Comparison of ENCODE assay signal across 30 cellular contexts in genomic region chr6:168432196-168432595, GRCh38. TPM values are rescaled to one million over a fixed set of nuclear protein-coding genes. Genes with fewer than 3 reads are reported as not detected.
DNase-seq lines count a peak whose midpoint lies in the region; ATAC-seq, FAIRE-seq and TF ChIP-seq lines count a peak whose summit lies in the region.
"Had no signal": no experiment of that assay in that cellular context is flagged by ENCODE, and none has a peak within 500 bp of the region (broad histone marks: within the 10 kb centered on the region; RNA-seq: fewer than 3 reads in every experiment).

No MANE protein-coding gene starts in this region.

- no peak for TF ChIP-seq POLR2A in H1 (IDR thresholded peaks at IDR 0.05; ENCODE audit: control extremely low read depth in 1 of 2, low read depth in 2 of 2, low read length in 2 of 2)

- no peak overlapping the region for H4K5ac ChIP-seq in H1 (ENCODE audit: insufficient read length, low read depth, low read length)

- no peaks in the 10 kb centered on the region for H3K4me1 Mint-ChIP-seq in activated T-cell treated with anti-CD3 and anti-CD28 coated beads, Interleukin-2, amount 50 U/mL, for 72 hours (ENCODE audit: low read depth)
- no peaks in the 10 kb centered on the region for H3K4me1 Mint-ChIP-seq in HFFc6 (ENCODE audit: low read depth)
- H3K4me1 Mint-ChIP-seq: CD14-positive monocyte; CD4-positive, alpha-beta memory T cell; CD4-positive, CD25-positive, alpha-beta regulatory T cell; CD8-positive, alpha-beta memory T cell had no signal

- no peak overlapping the region for H3K23ac ChIP-seq in H1 (ENCODE audit: insufficient read length)
- no peak overlapping the region for H3K23ac ChIP-seq in neuronal stem cell (ENCODE audit: low read depth, low read length, poor library complexity)

- 93% methylated on average over 9 of the region's 9 CpGs; no CpG with 5 or more reads in 1 of the 2 experiments for WGBS in H1 (ENCODE audit: extremely low coverage in 1 of 2, insufficient coverage in 1 of 2, insufficient read length in 1 of 2, insufficient replicate concordance in 2 of 2, low coverage in 1 of 2, low lambda C conversion rate in 2 of 2, missing lambda C conversion rate in 1 of 2), 2 experiments
- no CpG with 5 or more reads among the region's 9 CpGs for WGBS in neuronal stem cell (ENCODE audit: extremely low coverage in 2 of 2, insufficient read length in 2 of 2, insufficient replicate concordance in 1 of 2), 2 donors

- H3K14ac ChIP-seq in H1 (ENCODE audit: insufficient read length) (no peak overlapping the region), neuronal stem cell (ENCODE audit: low read length) (no peak overlapping the region)

- ATAC-seq in activated T-cell treated with anti-CD3 and anti-CD28 coated beads, Interleukin-2, amount 50 U/mL, for 72 hours (replicated peaks in 1 of 2), result no peak
- ATAC-seq: A549, GM12878 had no signal

- CTCF ChIA-PET in H1 (lab: Charles Lee; ENCODE audit: partially characterized antibody), result interaction anchor here (0.8 to 2.2 kb wide), 2 partner anchors 15 to 484 kb away, joined by 3 to 10 read pairs; no protein-coding TSS in a partner anchor

- H2BK15ac ChIP-seq in H1 (ENCODE audit: low read length) (no peak overlapping the region), neuronal stem cell (ENCODE audit: low read length) (no peak overlapping the region)

- peaks cover 6% of the 10 kb centered on the region for H3K27me3 Mint-ChIP-seq in activated T-cell treated with anti-CD3 and anti-CD28 coated beads, Interleukin-2, amount 50 U/mL, for 72 hours (ENCODE audit: low read depth)
- H3K27me3 Mint-ChIP-seq in HFFc6 (ENCODE audit: insufficient read depth), result peaks cover 4% of the 10 kb centered on the region; the same call in 1 of the 2 replicates
- H3K27me3 Mint-ChIP-seq: CD4-positive, CD25-positive, alpha-beta regulatory T cell had no signal

- no peak overlapping the region for H2BK20ac ChIP-seq in H1 (ENCODE audit: low read length)

- H3K4me1 ChIP-seq in H1 (replicated peaks in 1 of 4; ENCODE audit: control insufficient read depth in 3 of 4, insufficient read depth in 4 of 4, low read length in 3 of 4), result peaks cover 0 to 12% (median 5%) of the 10 kb centered on the region in 4 experiments; a peak in 5 of 7 replicates
- H3K4me1 ChIP-seq in neuronal stem cell (ENCODE audit: control insufficient read depth in 2 of 2, insufficient read depth in 1 of 2, low read depth in 1 of 2, low read length in 2 of 2), result no peaks in the 10 kb centered on the region
- H3K4me1 ChIP-seq: A549, BE2C had no signal

- no peak for TF ChIP-seq RAD21 in H1 (IDR thresholded peaks at IDR 0.05 in 1 of 2, conservative IDR thresholded peaks at IDR 0.05 in 1 of 2; ENCODE audit: low read depth in 2 of 2, low read length in 2 of 2)

- H3K36me3 Mint-ChIP-seq in activated T-cell treated with anti-CD3 and anti-CD28 coated beads, Interleukin-2, amount 50 U/mL, for 72 hours (ENCODE audit: insufficient read depth in 2 of 2), result no peaks in the 10 kb centered on the region
- peaks cover 2% of the 10 kb centered on the region for H3K36me3 Mint-ChIP-seq in HFFc6 (ENCODE audit: low read depth)
- H3K36me3 Mint-ChIP-seq: CD14-positive monocyte; CD4-positive, alpha-beta memory T cell; CD4-positive, CD25-positive, alpha-beta regulatory T cell; CD8-positive, alpha-beta memory T cell had no signal

- no peak for TF ChIP-seq EP300 in H1 (IDR thresholded peaks at IDR 0.05; ENCODE audit: borderline replicate concordance in 1 of 2, low read depth in 2 of 2, low read length in 2 of 2)

- H2AK5ac ChIP-seq in H1 (ENCODE audit: low read depth, low read length) (no peak overlapping the region), neuronal stem cell (ENCODE audit: low read depth, low read length) (no peak overlapping the region)

- POLR2A ChIA-PET in H1 (lab: Charles Lee; ENCODE audit: partially characterized antibody), result interaction anchor here (0.5 kb wide), 1 partner anchor 216 kb away, joined by 3 read pairs; no protein-coding TSS in a partner anchor

- H4K8ac ChIP-seq in H1 (ENCODE audit: extremely low read depth, insufficient read depth, low read length), result no peak overlapping the region; the same call in 1 of the 2 replicates
- no peak overlapping the region for H4K8ac ChIP-seq in neuronal stem cell (ENCODE audit: low read depth, low read length)

- H3K4me3 Mint-ChIP-seq in activated T-cell treated with anti-CD3 and anti-CD28 coated beads, Interleukin-2, amount 50 U/mL, for 72 hours, result no peak overlapping the region
- H3K4me3 Mint-ChIP-seq in HFFc6, result no peak overlapping the region
- H3K4me3 Mint-ChIP-seq: CD14-positive monocyte; CD4-positive, alpha-beta memory T cell; CD4-positive, CD25-positive, alpha-beta regulatory T cell; CD8-positive, alpha-beta memory T cell had no signal

- H3K79me1 ChIP-seq in H1 (ENCODE audit: low read depth, low read length) (no peaks in the 10 kb centered on the region), neuronal stem cell (ENCODE audit: low read depth, low read length) (no peaks in the 10 kb centered on the region)

- H3K36me3 ChIP-seq in H7 (replicated peaks; ENCODE audit: control insufficient read depth, insufficient read depth, low read length), result no peaks in the 10 kb centered on the region
- H3K36me3 ChIP-seq in H1 (ENCODE audit: control insufficient read depth in 2 of 4, insufficient read depth in 4 of 4, low read length in 3 of 4), result no peaks in the 10 kb centered on the region
- H3K36me3 ChIP-seq in neuronal stem cell (replicated peaks in 1 of 2; ENCODE audit: control insufficient read depth in 2 of 2, insufficient read depth in 2 of 2, low read length in 2 of 2), result no peaks in the 10 kb centered on the region
- H3K36me3 ChIP-seq: BE2C, BLaER1 had no signal

- no peaks in the 10 kb centered on the region for H3K79me2 ChIP-seq in H1 (ENCODE audit: control insufficient read depth in 1 of 2, insufficient read depth in 2 of 2, low read length in 2 of 2)

- no peak for FAIRE-seq in H1 (lab: Jason Lieb, UNC)
- FAIRE-seq: A549, GM12878, GM12892, GM18507 had no signal

- H3K4me2 ChIP-seq in H1 (ENCODE audit: insufficient read depth in 1 of 2, low read depth in 2 of 2, low read length in 2 of 2) (no peak overlapping the region), neuronal stem cell (ENCODE audit: insufficient read depth, low read length, poor library complexity, severe bottlenecking) (no peak overlapping the region)
- H3K4me2 ChIP-seq: A549, BLaER1 had no signal

- H2BK120ac ChIP-seq in H1 (replicated peaks; ENCODE audit: low read depth, low read length) (no peak overlapping the region), neuronal stem cell (ENCODE audit: low read depth, low read length) (no peak overlapping the region)

- H2AFZ ChIP-seq in H1 (ENCODE audit: low read length) (peak overlapping the region; percentile 51; the same call in 1 of the 2 replicates), neuronal stem cell (ENCODE audit: low read length) (no peak overlapping the region)

- TF ChIP-seq CTCF in H1 (IDR thresholded peaks at IDR 0.05; ENCODE audit: control extremely low read depth in 1 of 3, insufficient read depth in 1 of 3, low read depth in 1 of 3, low read length in 3 of 3) (no peak), HFFc6 (IDR thresholded peaks at IDR 0.05) (no peak)

- no peak overlapping the region for H3K27ac Mint-ChIP-seq in activated T-cell treated with anti-CD3 and anti-CD28 coated beads, Interleukin-2, amount 50 U/mL, for 72 hours
- H3K27ac Mint-ChIP-seq in HFFc6, result no peak overlapping the region
- H3K27ac Mint-ChIP-seq: CD14-positive monocyte; CD4-positive, alpha-beta memory T cell; CD4-positive, CD25-positive, alpha-beta regulatory T cell had no signal

- H3K27me3 ChIP-seq in H7 (ENCODE audit: control insufficient read depth, insufficient read depth, low read length) (no peaks in the 10 kb centered on the region), H1 (replicated peaks in 1 of 4; ENCODE audit: control insufficient read depth in 3 of 4, extremely low read depth in 1 of 4, insufficient read depth in 3 of 4, low read length in 3 of 4) (no peaks in the 10 kb centered on the region; a peak in 2 of 7 replicates), neuronal stem cell (ENCODE audit: control insufficient read depth in 3 of 3, insufficient read depth in 3 of 3, low read depth in 1 of 3, low read length in 3 of 3) (peaks cover 0 to 12% (median 0%) of the 10 kb centered on the region in 3 experiments)
- H3K27me3 ChIP-seq: BLaER1 had no signal

- H3K27ac ChIP-seq in H1 (ENCODE audit: low read depth, low read length), result no peak overlapping the region
- no peak overlapping the region for H3K27ac ChIP-seq in neuronal stem cell (replicated peaks; ENCODE audit: low read length)
- H3K27ac ChIP-seq: 22Rv1, A549, BLaER1 had no signal

- H4K20me1 ChIP-seq in H1 (replicated peaks in 1 of 2; ENCODE audit: control insufficient read depth in 1 of 2, insufficient read depth in 2 of 2, low read length in 2 of 2), result peaks cover 0 to 1% of the 10 kb centered on the region in 2 experiments
- H4K20me1 ChIP-seq: BLaER1 had no signal

- DNase-seq in activated CD8-positive, alpha-beta memory T cell treated with anti-CD3 and anti-CD28 coated beads for 24 hours, result peak; percentile 24
- no peak for DNase-seq in activated CD8-positive, alpha-beta memory T cell treated with anti-CD3 and anti-CD28 coated beads, Interleukin-2, amount 50 U/mL, for 4 hours
- DNase-seq in H7 (peak; percentile 33), H1 (ENCODE audit: low read depth in 1 of 2, low spot score in 2 of 2) (no peak), neuronal stem cell (ENCODE audit: low spot score) (no peak), HFFc6 (no peak), AML-193 (lab: John Stamatoyannopoulos, UW) (no peak)
- no peak for DNase-seq in activated T-cell treated with anti-CD3 and anti-CD28 coated beads, Interleukin-2, amount 50 U/mL, for 72 hours
- DNase-seq: BE2C; C1 segment of cervical spinal cord; CD4-positive, alpha-beta memory T cell; CD4-positive, CD25-positive, alpha-beta regulatory T cell; CD8-positive, alpha-beta memory T cell; COR-L47; DMS 273 treated with DMSO at 0.1 percent for 48 hours; DMS153; DMS53; DMS79; DND-41; EL; GDM1 had no signal

- H3K18ac ChIP-seq in H1 (ENCODE audit: extremely low read depth, low read length), result no peak overlapping the region
- H3K18ac ChIP-seq in neuronal stem cell (ENCODE audit: low read length), result peak overlapping the region; percentile 11

- H3K4ac ChIP-seq in H1 (replicated peaks; ENCODE audit: insufficient read length, low read depth, low read length) (no peak overlapping the region), neuronal stem cell (ENCODE audit: low read length) (no peak overlapping the region)

- no peaks in the 10 kb centered on the region for H3K9me3 ChIP-seq in H1 (ENCODE audit: insufficient read depth in 2 of 2, low read depth in 1 of 2, low read length in 1 of 2)
- H3K9me3 ChIP-seq in neuronal stem cell (replicated peaks in 1 of 2; ENCODE audit: control insufficient read depth in 2 of 2, insufficient read depth in 1 of 2, low read depth in 1 of 2, low read length in 2 of 2), result no peaks in the 10 kb centered on the region
- H3K9me3 ChIP-seq: A549, BE2C, BLaER1 had no signal

- no peak overlapping the region for H3K56ac ChIP-seq in H1 (replicated peaks; ENCODE audit: insufficient read length, low read depth, low read length)

- no peak overlapping the region for H3K9ac ChIP-seq in H1 (replicated peaks in 1 of 4; ENCODE audit: extremely low read depth in 1 of 4, low read depth in 3 of 4, low read length in 3 of 4)
- H3K9ac ChIP-seq in neuronal stem cell (ENCODE audit: low read depth, low read length, poor library complexity), result no peak overlapping the region
- H3K9ac ChIP-seq: BLaER1 had no signal

- H2BK5ac ChIP-seq in H1 (ENCODE audit: low read depth, low read length) (no peak overlapping the region), neuronal stem cell (ENCODE audit: low read length) (no peak overlapping the region)

- H3K9me3 Mint-ChIP-seq in activated T-cell treated with anti-CD3 and anti-CD28 coated beads, Interleukin-2, amount 50 U/mL, for 72 hours, result no peaks in the 10 kb centered on the region
- H3K9me3 Mint-ChIP-seq in HFFc6, result peaks cover 46% of the 10 kb centered on the region
- H3K9me3 Mint-ChIP-seq: CD4-positive, alpha-beta memory T cell; CD4-positive, CD25-positive, alpha-beta regulatory T cell; CD8-positive, alpha-beta memory T cell had no signal

- H3K23me2 ChIP-seq in H1 (ENCODE audit: low read depth, low read length), result no peaks in the 10 kb centered on the region

- H3K4me3 ChIP-seq in H7 (ENCODE audit: insufficient read depth, low read depth, low read length), result no peak overlapping the region
- H3K4me3 ChIP-seq in H1 (ENCODE audit: extremely low read depth in 1 of 4, insufficient read depth in 2 of 4, low read depth in 3 of 4, low read length in 4 of 4), result no peak overlapping the region
- no peak overlapping the region for H3K4me3 ChIP-seq in neuronal stem cell (ENCODE audit: low read length in 2 of 2)
- H3K4me3 ChIP-seq: A549, BLaER1, GM12878 had no signal

- H2BK12ac ChIP-seq in H1 (ENCODE audit: low read depth, low read length) (no peak overlapping the region), neuronal stem cell (ENCODE audit: low read length) (no peak overlapping the region)

- H4K91ac ChIP-seq in H1 (replicated peaks; ENCODE audit: insufficient read length, low read length), result no peak overlapping the region
- no peak overlapping the region for H4K91ac ChIP-seq in neuronal stem cell (ENCODE audit: low read depth, low read length, poor library complexity)

RNA-seq across cellular contexts. Expression of gene SMOC2, which starts 8.8 kb away (rescaled TPM):
- total RNA-seq in H7 (2014; rRNA removed; shearing (Covaris generic)), result 0.18 and 0.45 TPM in 2 replicates
- 7.7 and 9.0 TPM in 2 replicates for total RNA-seq in H1 (2021; fragmentation: NEBNext Ultra II Directional; extraction: Animal tissue kit (Norgen Biotek cat#: 25700))
- polyA plus RNA-seq in H1 (2011; rRNA removed), result 8.5 TPM in 2 replicates
- polyA plus RNA-seq in H1 (2011; cell fraction: cytosol; rRNA removed), result 10.3 TPM
- 11.5 TPM for polyA plus RNA-seq in H1 (2011; cell fraction: nucleus; rRNA removed)
- polyA plus RNA-seq in H1 (2012, experiment 1 of 2), result 8.3 to 10.1 TPM (median 9.4 TPM) in 4 replicates
- 4.2 TPM for polyA plus RNA-seq in H1 (2012, experiment 2 of 2)
- polyA plus RNA-seq in H1 (2013, experiment 1 of 2), result 2.2 TPM
- 2.6 TPM for polyA plus RNA-seq in H1 (2013, experiment 2 of 2)
- 5.0 and 6.4 TPM in 2 replicates for polyA minus RNA-seq in H1 (2011; rRNA and poly(A)+ RNA removed)
- polyA minus RNA-seq in H1 (2011; cell fraction: cytosol; rRNA and poly(A)+ RNA removed), result 7.9 TPM
- polyA minus RNA-seq in H1 (2011; cell fraction: nucleus; rRNA and poly(A)+ RNA removed), result 7.6 TPM
- polyA plus RNA-seq in neuronal stem cell (2013, experiment 1 of 2), result 0.20 TPM
- 0.11 TPM for polyA plus RNA-seq in neuronal stem cell (2013, experiment 2 of 2)
- total RNA-seq in activated T-cell treated with anti-CD3 and anti-CD28 coated beads, Interleukin-2, amount 50 U/mL, for 72 hours, result not detected
- not detected for total RNA-seq in HFFc6 (2021; fragmentation: NEBNext Ultra II Directional; extraction: Animal tissue kit (Norgen Biotek cat#: 25700))
- total RNA-seq: A172; CD4-positive, alpha-beta memory T cell; CD4-positive, CD25-positive, alpha-beta regulatory T cell; CD8-positive, alpha-beta memory T cell; Daoy had no signal
- polyA plus RNA-seq: A549; CD14-positive monocyte; CD4-positive, alpha-beta memory T cell; CD4-positive, CD25-positive, alpha-beta regulatory T cell; CD8-positive, alpha-beta memory T cell had no signal

Comparison
In these comparisons a context has a peak if more than half of its experiments do, and no peak if none do; other contexts are left out.
1. DNase-seq: peak in activated CD8-positive, alpha-beta memory T cell treated with anti-CD3 and anti-CD28 coated beads for 24 hours (single experiment) and H7 (single experiment); none in activated CD8-positive, alpha-beta memory T cell treated with anti-CD3 and anti-CD28 coated beads, Interleukin-2, amount 50 U/mL, for 4 hours (single experiment), H1 (0 of 2), neuronal stem cell (single experiment), activated T-cell treated with anti-CD3 and anti-CD28 coated beads, Interleukin-2, amount 50 U/mL, for 72 hours (0 of 2), HFFc6 (single experiment) and AML-193 (0 of 2).